Comparison of ENCODE assay signal across 1 cellular context in genomic region chr13:76886005-76886291, GRCh38.
TF ChIP-seq lines count a peak whose summit lies in the region.

No MANE protein-coding gene starts in this region.

TF ChIP-seq in HCT116, 20 proteins besides CTCF, POLR2A, EP300 and RAD21 (continued from another document):
- no peak for TF ChIP-seq ZBTB33 (IDR thresholded peaks at IDR 0.05; ENCODE audit: extremely low read depth, insufficient replicate concordance, low read length)
